ENCODE assay signal across 15 cellular contexts in genomic region chr1:157249326-157249725, GRCh38.
DNase-seq lines count a peak whose midpoint lies in the region; ATAC-seq and TF ChIP-seq lines count a peak whose summit lies in the region.
"Had no signal": no experiment of that assay in that cellular context is flagged by ENCODE, and none has a peak within 500 bp of the region (broad histone marks: within the 10 kb centered on the region; RNA-seq: fewer than 3 reads in every experiment).

No MANE protein-coding gene starts in this region.

- DNase-seq in memory B cell (ENCODE audit: low spot score in 2 of 2), result no peak
- no peak for DNase-seq in GF-D8 (lab: John Stamatoyannopoulos, UW)
- no peak for DNase-seq in caudate nucleus (lab: John Stamatoyannopoulos, UW)
- DNase-seq: activated CD8-positive, alpha-beta memory T cell treated with anti-CD3 and anti-CD28 coated beads, Interleukin-2, amount 10 ng/mL, durations not matched to agents 7 days and 5 days; dermis blood vessel endothelial cell; GDM1; HFFc6; mesendoderm; NCI-H2029; testis had no signal

- H3K4me3 Mint-ChIP-seq in memory B cell, result no peak overlapping the region
- H3K4me3 Mint-ChIP-seq: activated CD8-positive, alpha-beta memory T cell treated with anti-CD3 and anti-CD28 coated beads, Interleukin-2, amount 10 ng/mL, durations not matched to agents 7 days and 5 days; HFFc6 had no signal

- H3K9me3 ChIP-seq in OCI-LY3 (ENCODE audit: insufficient read depth, low read length), result no peaks in the 10 kb centered on the region
- H3K9me3 ChIP-seq: testis had no signal

- H3K79me2 ChIP-seq in OCI-LY3 (ENCODE audit: low read length), result no peaks in the 10 kb centered on the region

- ATAC-seq in GM18858 (IDR thresholded peaks at IDR 0.05; ENCODE audit: unreplicated experiment), result peak; percentile 66
- ATAC-seq in GM21723 (IDR thresholded peaks at IDR 0.05; ENCODE audit: unreplicated experiment), result peak; percentile 70
- peak; percentile 61 for ATAC-seq in memory B cell (ENCODE audit: low read depth)
- no peak for ATAC-seq in GM19397 (IDR thresholded peaks at IDR 0.05; ENCODE audit: unreplicated experiment)
- ATAC-seq: activated CD8-positive, alpha-beta memory T cell treated with anti-CD3 and anti-CD28 coated beads, Interleukin-2, amount 10 ng/mL, durations not matched to agents 7 days and 5 days had no signal

- no peak overlapping the region for H3K9ac ChIP-seq in OCI-LY3 (ENCODE audit: low read length)

- no peak overlapping the region for H3K27ac Mint-ChIP-seq in memory B cell
- H3K27ac Mint-ChIP-seq: activated CD8-positive, alpha-beta memory T cell treated with anti-CD3 and anti-CD28 coated beads, Interleukin-2, amount 10 ng/mL, durations not matched to agents 7 days and 5 days; HFFc6 had no signal

- TF ChIP-seq CTCF in OCI-LY3 (IDR thresholded peaks at IDR 0.05; ENCODE audit: low read depth, low read length), result no peak

- no peaks in the 10 kb centered on the region for H4K20me1 ChIP-seq in OCI-LY3 (ENCODE audit: insufficient read depth, low read length)

- H3K4me3 ChIP-seq in OCI-LY3 (ENCODE audit: low read length), result no peak overlapping the region
- H3K4me3 ChIP-seq: skin epidermis, testis had no signal

- peak overlapping the region; percentile 24 for H3K4me2 ChIP-seq in OCI-LY3 (ENCODE audit: low read length)

- H3K36me3 Mint-ChIP-seq in memory B cell, result no peaks in the 10 kb centered on the region
- H3K36me3 Mint-ChIP-seq: activated CD8-positive, alpha-beta memory T cell treated with anti-CD3 and anti-CD28 coated beads, Interleukin-2, amount 10 ng/mL, durations not matched to agents 7 days and 5 days had no signal

- H3K27ac ChIP-seq in OCI-LY3 (ENCODE audit: low read length), result no peak overlapping the region
- no peak overlapping the region for H3K27ac ChIP-seq in caudate nucleus (ENCODE audit: low read depth, low read length)
- H3K27ac ChIP-seq: skin epidermis, testis had no signal

- H3K27me3 ChIP-seq in OCI-LY3 (ENCODE audit: low read depth, low read length), result peaks cover 18% of the 10 kb centered on the region
- H3K27me3 ChIP-seq: testis had no signal

- H3K4me1 Mint-ChIP-seq in memory B cell, result peaks cover 4% of the 10 kb centered on the region
- H3K4me1 Mint-ChIP-seq: activated CD8-positive, alpha-beta memory T cell treated with anti-CD3 and anti-CD28 coated beads, Interleukin-2, amount 10 ng/mL, durations not matched to agents 7 days and 5 days had no signal

- peaks cover 2% of the 10 kb centered on the region for H3K9me3 Mint-ChIP-seq in memory B cell
- H3K9me3 Mint-ChIP-seq: HFFc6 had no signal

- H3K4me1 ChIP-seq in OCI-LY3 (ENCODE audit: low read length), result peaks cover 16% of the 10 kb centered on the region
- H3K4me1 ChIP-seq: testis had no signal

- no peaks in the 10 kb centered on the region for H3K36me3 ChIP-seq in OCI-LY3 (replicated peaks; ENCODE audit: low read depth, low read length)

- no peak overlapping the region for H2AFZ ChIP-seq in OCI-LY3 (ENCODE audit: low read depth, low read length)

- H3K27me3 Mint-ChIP-seq in memory B cell, result peaks cover 20% of the 10 kb centered on the region
